21 cellular contexts compared by ENCODE assay signal in genomic region chr6:11050735-11051134, GRCh38. TPM values are rescaled to one million over a fixed set of nuclear protein-coding genes. Genes with fewer than 3 reads are reported as not detected.
DNase-seq lines count a peak whose midpoint lies in the region; ATAC-seq and TF ChIP-seq lines count a peak whose summit lies in the region.
"Had no signal": no experiment of that assay in that cellular context is flagged by ENCODE, and none has a peak within 500 bp of the region (broad histone marks: within the 10 kb centered on the region; RNA-seq: fewer than 3 reads in every experiment).

No MANE protein-coding gene starts in this region.

- H3K9ac ChIP-seq in HCT116 (ENCODE audit: low read length) (no peak overlapping the region), trophoblast cell (ENCODE audit: low read length) (no peak overlapping the region)
- H3K9ac ChIP-seq: BLaER1 treated with 17β-estradiol and CSF1 and Interleukin-3, amounts not matched to agents 10 nM and 100 nM had no signal

- H3K4me1 ChIP-seq in HCT116 (ENCODE audit: control insufficient read depth in 1 of 2, insufficient read depth in 2 of 2, low read length in 2 of 2) (peaks cover 7 to 11% of the 10 kb centered on the region in 2 experiments; a peak in 2 of 4 replicates), trophoblast cell (ENCODE audit: control insufficient read depth in 1 of 2, insufficient read depth in 2 of 2, low read length in 2 of 2) (no peaks in the 10 kb centered on the region), left ventricle myocardium inferior (no peaks in the 10 kb centered on the region)
- H3K4me1 ChIP-seq: suprapubic skin had no signal

- no peak for ATAC-seq in HCT116
- ATAC-seq: right cardiac atrium had no signal

- intact Hi-C loops in HCT116 (cut with micrococcal nuclease) = no loop called here
- intact Hi-C loops in left ventricle myocardium inferior (cut with micrococcal nuclease) = no loop called here

- TF ChIP-seq POLR2A in HCT116 (IDR thresholded peaks at IDR 0.05; ENCODE audit: borderline replicate concordance, extremely low read depth, insufficient read depth, insufficient read length) = no peak

- WGBS in trophoblast cell (ENCODE audit: extremely low coverage, insufficient coverage, insufficient read length) = no CpG with 5 or more reads among the region's 2 CpGs

- H3K4me2 ChIP-seq in HCT116 (ENCODE audit: low read length) = no peak overlapping the region
- H3K4me2 ChIP-seq in trophoblast cell (ENCODE audit: low read length) = no peak overlapping the region

- H2BK120ac ChIP-seq in trophoblast cell (ENCODE audit: insufficient read depth, low read length, poor library complexity) = no peak overlapping the region

- TF ChIP-seq CTCF in HCT116 (IDR thresholded peaks at IDR 0.05 in 2 of 3, conservative IDR thresholded peaks at IDR 0.05 in 1 of 3; ENCODE audit: borderline replicate concordance in 1 of 3, insufficient read depth in 1 of 3, low read depth in 2 of 3, low read length in 2 of 3) = no peak
- TF ChIP-seq CTCF in left ventricle myocardium inferior (IDR thresholded peaks at IDR 0.05; ENCODE audit: borderline replicate concordance) = no peak

- no peaks in the 10 kb centered on the region for H3K79me1 ChIP-seq in trophoblast cell (ENCODE audit: low read length)

- H4K20me1 ChIP-seq in HCT116 (ENCODE audit: insufficient read depth) = no peaks in the 10 kb centered on the region
- H4K20me1 ChIP-seq: BLaER1 treated with 17β-estradiol and CSF1 and Interleukin-3, amounts not matched to agents 10 nM and 100 nM had no signal

- H4K8ac ChIP-seq in trophoblast cell (ENCODE audit: low read depth, low read length) = no peak overlapping the region

- no peak overlapping the region for H3K18ac ChIP-seq in trophoblast cell (ENCODE audit: low read length)

- BruUV-seq in HCT116 (replicated peaks; lab: Mats Ljungman, UMichigan) = no TSS peak

- no peak for DNase-seq in HCT116 (ENCODE audit: low read depth, low spot score)
- DNase-seq in OCI-M1 (lab: John Stamatoyannopoulos, UW) = peak; percentile 43
- DNase-seq in dermis blood vessel endothelial cell = peak; percentile 19
- peak; percentile 3 to 61 for DNase-seq in trophoblast cell
- no peak for DNase-seq in 8988T
- no peak for DNase-seq in left ventricle myocardium inferior
- DNase-seq in epidermal melanocyte (ENCODE audit: insufficient read length, low spot score) = no peak
- DNase-seq: activated CD4-positive, alpha-beta T cell treated with anti-CD3 and anti-CD28 coated beads, Interleukin-2, amount 10 ng/mL, durations not matched to agents 24 days and 14 days; activated naive CD4-positive, alpha-beta T cell treated with anti-CD3 and anti-CD28 coated beads, Interleukin-2, amount 50 U/mL, for 16 hours; DMS79 treated with DMSO at 0.1 percent for 48 hours; effector memory CD4-positive, alpha-beta T cell; midbrain; NCI-H1417 treated with DMSO at 0.1 percent for 48 hours; NCI-H2227 treated with DMSO at 0.1 percent for 48 hours; NK-92 treated with Interleukin-12 subunit alpha and Interleukin-12 subunit beta, amount 100 ng/mL, for 24 hours; right cardiac atrium; T-helper 9 cell had no signal

- no peak overlapping the region for H3K23ac ChIP-seq in trophoblast cell (ENCODE audit: low read length)

- H2AFZ ChIP-seq in HCT116 (ENCODE audit: low read depth, low read length, poor library complexity, severe bottlenecking) (no peak overlapping the region), trophoblast cell (ENCODE audit: insufficient read depth, low read length, poor library complexity) (no peak overlapping the region)

- H4K12ac ChIP-seq in trophoblast cell (ENCODE audit: low read depth, low read length) = no peak overlapping the region

- H3K36me3 ChIP-seq in HCT116 (ENCODE audit: control insufficient read depth in 1 of 2, insufficient read depth in 2 of 2, low read length in 2 of 2) = no peaks in the 10 kb centered on the region
- H3K36me3 ChIP-seq in trophoblast cell (ENCODE audit: control insufficient read depth in 1 of 2, insufficient read depth in 2 of 2, low read length in 2 of 2) = no peaks in the 10 kb centered on the region
- no peaks in the 10 kb centered on the region for H3K36me3 ChIP-seq in left ventricle myocardium inferior
- H3K36me3 ChIP-seq: BLaER1 treated with 17β-estradiol and CSF1 and Interleukin-3, amounts not matched to agents 10 nM and 100 nM; cardiac muscle cell; neutrophil; suprapubic skin had no signal

- no peak for TF ChIP-seq RAD21 in HCT116 (IDR thresholded peaks at IDR 0.05; ENCODE audit: low read depth)

- H3K27ac ChIP-seq in HCT116 (ENCODE audit: low read depth, low read length) = no peak overlapping the region
- H3K27ac ChIP-seq in trophoblast cell (ENCODE audit: low read depth, low read length) = no peak overlapping the region
- no peak overlapping the region for H3K27ac ChIP-seq in left ventricle myocardium inferior (replicated peaks)
- H3K27ac ChIP-seq: BLaER1 treated with 17β-estradiol and CSF1 and Interleukin-3, amounts not matched to agents 10 nM and 100 nM; cardiac muscle cell; neutrophil; suprapubic skin had no signal

- CTCF ChIA-PET in HCT116 (lab: Charles Lee) = no interaction called here

- no peak overlapping the region for H2BK12ac ChIP-seq in trophoblast cell (ENCODE audit: low read length)

- no peak overlapping the region for H3K14ac ChIP-seq in trophoblast cell (ENCODE audit: low read length)

- H4K91ac ChIP-seq in trophoblast cell (ENCODE audit: low read depth, low read length) = no peak overlapping the region

- H3K4me3 ChIP-seq in HCT116 (replicated peaks in 1 of 2; ENCODE audit: low read depth in 1 of 2, low read length in 2 of 2) (no peak overlapping the region), trophoblast cell (ENCODE audit: low read depth, low read length) (no peak overlapping the region), left ventricle myocardium inferior (no peak overlapping the region)
- H3K4me3 ChIP-seq: BLaER1 treated with 17β-estradiol and CSF1 and Interleukin-3, amounts not matched to agents 10 nM and 100 nM; cardiac muscle cell; suprapubic skin had no signal

- no peak overlapping the region for H3K4ac ChIP-seq in trophoblast cell (ENCODE audit: low read depth, low read length)

- H3K9me2 ChIP-seq in HCT116 (ENCODE audit: insufficient read depth) = no peaks in the 10 kb centered on the region

- H2AK5ac ChIP-seq in trophoblast cell (ENCODE audit: low read length) = no peak overlapping the region

- H2BK5ac ChIP-seq in trophoblast cell (ENCODE audit: low read depth, low read length, poor library complexity) = no peak overlapping the region

- H3K79me2 ChIP-seq in HCT116 (ENCODE audit: insufficient read depth, low read length) = no peaks in the 10 kb centered on the region
- H3K79me2 ChIP-seq in trophoblast cell (ENCODE audit: control insufficient read depth, insufficient read depth, low read length, poor library complexity) = no peaks in the 10 kb centered on the region

- no peaks in the 10 kb centered on the region for H3K27me3 ChIP-seq in HCT116 (ENCODE audit: insufficient read depth, low read length)
- no peaks in the 10 kb centered on the region for H3K27me3 ChIP-seq in trophoblast cell (ENCODE audit: insufficient read depth, low read length)
- H3K27me3 ChIP-seq in left ventricle myocardium inferior (ENCODE audit: low read depth) = peaks cover 68% of the 10 kb centered on the region
- H3K27me3 ChIP-seq: BLaER1 treated with 17β-estradiol and CSF1 and Interleukin-3, amounts not matched to agents 10 nM and 100 nM had no signal

- RAD21 ChIA-PET in HCT116 (lab: Charles Lee; ENCODE audit: low non-redundant PET in 1 of 2, low total read pairs in 2 of 2, uncharacterized antibody in 2 of 2, unreplicated experiment in 2 of 2) = no interaction called here

- POLR2A ChIA-PET in HCT116 (lab: Charles Lee) = no interaction called here

- H3K9me3 ChIP-seq in HCT116 (ENCODE audit: control insufficient read depth in 1 of 2, insufficient read depth in 1 of 2, low read depth in 1 of 2, low read length in 2 of 2) (no peaks in the 10 kb centered on the region), trophoblast cell (ENCODE audit: insufficient read depth, low read depth, low read length) (no peaks in the 10 kb centered on the region), left ventricle myocardium inferior (replicated peaks) (no peaks in the 10 kb centered on the region)
- H3K9me3 ChIP-seq: BLaER1 treated with 17β-estradiol and CSF1 and Interleukin-3, amounts not matched to agents 10 nM and 100 nM; neutrophil; suprapubic skin had no signal

TF ChIP-seq in HCT116, 20 proteins besides CTCF, POLR2A, EP300 and RAD21:
- TF ChIP-seq ZBTB33 (IDR thresholded peaks at IDR 0.05; ENCODE audit: extremely low read depth, insufficient replicate concordance, low read length) = no peak
- peak; percentile 36; the same call in 1 of the 2 replicates for TF ChIP-seq FOSL1 (IDR thresholded peaks at IDR 0.05; ENCODE audit: low read depth)
- no peak for TF ChIP-seq ATF3 (IDR thresholded peaks at IDR 0.05)
- TF ChIP-seq CEBPB (IDR thresholded peaks at IDR 0.05; ENCODE audit: low read depth) = no peak
- TF ChIP-seq SP1 (IDR thresholded peaks at IDR 0.05; ENCODE audit: low read depth) = 0 out of 2 replicates have a peak, but pooled peaks have one; percentile 28
- TF ChIP-seq JUND (IDR thresholded peaks at IDR 0.05) = peak; percentile 49
TF ChIP-seq in HCT116: peak in this region for 3.

RNA-seq across cellular contexts. Expression of gene ELOVL2, which starts 6.6 kb away (rescaled TPM):
- 0.07 TPM for total RNA-seq in HCT116 (2021; ENCODE audit: unreplicated experiment)
- polyA plus RNA-seq in HCT116 (2012) = 0.04 TPM in 2 replicates
- under 0.01 TPM in 1 of 2 replicates, not detected in the other for total RNA-seq in dermis blood vessel endothelial cell
- polyA plus RNA-seq in trophoblast cell (2013) = 0.90 and 1.0 TPM in 2 replicates
- total RNA-seq in left ventricle myocardium inferior = 1.4 TPM
- total RNA-seq: activated CD4-positive, alpha-beta T cell treated with anti-CD3 and anti-CD28 coated beads, Interleukin-2, amount 10 ng/mL, durations not matched to agents 24 days and 14 days had no signal
- polyA plus RNA-seq: cardiac muscle cell had no signal

RNA-seq across cellular contexts. Expression of gene SMIM13, which starts 42.9 kb away (rescaled TPM):
- total RNA-seq in HCT116 (2021; ENCODE audit: unreplicated experiment) = 15.7 TPM
- polyA plus RNA-seq in HCT116 (2012) = 6.6 and 7.5 TPM in 2 replicates
- total RNA-seq in dermis blood vessel endothelial cell = 14.6 and 20.2 TPM in 2 replicates
- polyA plus RNA-seq in trophoblast cell (2013) = 26.5 and 28.9 TPM in 2 replicates
- 12.3 TPM for total RNA-seq in left ventricle myocardium inferior

Comparison
In these comparisons a context has a peak if more than half of its experiments do, and no peak if none do; other contexts are left out.
1. DNase-seq: peak in OCI-M1 (single experiment), dermis blood vessel endothelial cell (single experiment) and trophoblast cell (2 of 2); none in HCT116 (single experiment), 8988T (single experiment), left ventricle myocardium inferior (single experiment) and epidermal melanocyte (single experiment).